In genomic region chr14:34883954-34884353, GRCh38 we compare ENCODE assay signal across 17 cellular contexts. TPM values are rescaled to one million over a fixed set of nuclear protein-coding genes. Genes with fewer than 3 reads are reported as not detected.
A peak's percentile ranks its signal among the peaks of the same experiment; 100 is the strongest.
DNase-seq lines count a peak whose midpoint lies in the region; ATAC-seq and TF ChIP-seq lines count a peak whose summit lies in the region.
"Had no signal": no experiment of that assay in that cellular context is flagged by ENCODE, and none has a peak within 500 bp of the region (broad histone marks: within the 10 kb centered on the region; RNA-seq: fewer than 3 reads in every experiment).

No MANE protein-coding gene starts in this region.

- WGBS in hepatocyte (ENCODE audit: low lambda C conversion rate, missing lambda C conversion rate), result 94% methylated on average over 4 of the region's 4 CpGs

- no peaks in the 10 kb centered on the region for H3K4me1 ChIP-seq in hepatocyte (ENCODE audit: insufficient read depth)
- H3K4me1 ChIP-seq: BE2C had no signal

- H3K79me2 ChIP-seq in hepatocyte, result no peaks in the 10 kb centered on the region

- no peak overlapping the region for H3K4me3 ChIP-seq in HL-60 (replicated peaks; ENCODE audit: insufficient read depth, low read length)
- H3K4me3 ChIP-seq in hepatocyte, result no peak overlapping the region

- H3K9me3 ChIP-seq in hepatocyte (ENCODE audit: low read depth), result no peaks in the 10 kb centered on the region
- H3K9me3 ChIP-seq: BE2C had no signal

- no peak for TF ChIP-seq CTCF in HL-60 (IDR thresholded peaks at IDR 0.05; ENCODE audit: insufficient read depth, low read length)
- no peak for TF ChIP-seq CTCF in hepatocyte (IDR thresholded peaks at IDR 0.05; ENCODE audit: poor library complexity)

- peak overlapping the region; percentile 71 for H3K27ac ChIP-seq in HL-60 (replicated peaks)
- H3K27ac ChIP-seq in hepatocyte, result no peak overlapping the region
- H3K27ac ChIP-seq: C4-2B had no signal

- no peaks in the 10 kb centered on the region for H3K36me3 ChIP-seq in hepatocyte (replicated peaks; ENCODE audit: insufficient read depth, low read depth)
- H3K36me3 ChIP-seq: BE2C had no signal

- H3K27me3 ChIP-seq in HL-60 (ENCODE audit: insufficient read depth, poor library complexity, severe bottlenecking) (no peaks in the 10 kb centered on the region), hepatocyte (no peaks in the 10 kb centered on the region)
- H3K27me3 ChIP-seq: BE2C had no signal

- no peak for ATAC-seq in HG03457 (IDR thresholded peaks at IDR 0.05; ENCODE audit: unreplicated experiment)
- ATAC-seq: CD8-positive, alpha-beta T cell had no signal

- DNase-seq in AML-193 (lab: John Stamatoyannopoulos, UW) (peak; percentile 65 to 66), HL-60 (ENCODE audit: low read depth in 1 of 2, low spot score in 1 of 2) (peak in 1 of 2 experiments; percentile 25), NOMO-1 (lab: John Stamatoyannopoulos, UW; ENCODE audit: unreplicated experiment in 2 of 2) (peak; percentile 68 to 75), SIG-M5 (lab: John Stamatoyannopoulos, UW) (peak; percentile 24), hepatocyte (ENCODE audit: low spot score) (no peak), NCI-H2196 treated with DMSO at 0.1 percent for 48 hours (lab: John Stamatoyannopoulos, UW; ENCODE audit: unreplicated experiment) (no peak)
- DNase-seq: BE2C; CD8-positive, alpha-beta T cell; COR-L47; DMS153; DMS79 treated with DMSO at 0.1 percent for 48 hours; EL; HCEC 1CT; HFFc6; IMR-90 had no signal

- H3K9me2 ChIP-seq in hepatocyte (replicated peaks; ENCODE audit: insufficient read depth), result no peaks in the 10 kb centered on the region

- H3K4me2 ChIP-seq in hepatocyte, result no peak overlapping the region

- H2AFZ ChIP-seq in hepatocyte, result no peak overlapping the region

- no peaks in the 10 kb centered on the region for H4K20me1 ChIP-seq in hepatocyte (ENCODE audit: insufficient read depth, poor library complexity, severe bottlenecking)

RNA-seq across cellular contexts. Expression of gene BAZ1A, which starts 8.8 kb away (rescaled TPM):
- 19.8 and 24.7 TPM in 2 replicates for total RNA-seq in hepatocyte
- polyA plus RNA-seq in hepatocyte, result 20.9 and 23.4 TPM in 2 replicates

Comparison
In these comparisons a context has a peak if more than half of its experiments do, and no peak if none do; other contexts are left out.
1. DNase-seq: peak in AML-193 (2 of 2), NOMO-1 (2 of 2) and SIG-M5 (single experiment); none in hepatocyte (single experiment) and NCI-H2196 treated with DMSO at 0.1 percent for 48 hours (single experiment).